Comparison of ENCODE assay signal across 8 cellular contexts in the genomic region with DNA sequence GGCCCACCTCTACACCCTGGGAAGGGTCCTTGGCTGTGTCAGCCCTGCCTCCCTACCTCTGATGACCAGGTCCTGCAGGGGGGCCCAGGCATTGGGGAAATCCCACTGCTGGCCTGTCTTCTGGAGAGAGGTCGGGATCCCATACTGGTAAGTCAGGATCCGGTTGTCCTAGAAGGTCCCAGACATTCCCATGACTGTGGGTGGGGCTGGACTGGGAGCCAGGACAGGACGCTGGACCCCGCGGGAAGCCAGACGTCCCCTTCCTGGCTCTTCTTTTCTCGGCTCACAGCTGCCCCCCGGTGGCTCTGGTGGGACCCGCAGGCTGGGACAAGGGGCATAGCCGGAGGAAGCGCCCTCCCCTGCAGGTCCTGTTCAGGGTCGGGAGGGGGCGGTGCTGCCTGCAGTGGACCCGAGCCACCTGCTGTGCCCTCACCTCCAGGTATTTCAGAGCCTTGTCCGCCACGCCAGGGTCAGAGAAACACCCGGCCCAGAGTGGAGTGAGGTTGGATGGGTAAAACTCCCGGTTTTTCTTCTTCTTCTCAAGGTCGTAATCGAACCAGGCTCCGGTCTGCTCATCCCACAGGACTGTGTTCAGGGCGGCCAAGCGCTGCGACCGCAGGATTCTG. TPM values are rescaled to one million over a fixed set of nuclear protein-coding genes. Genes with fewer than 3 reads are reported as not detected.
DNase-seq lines count a peak whose midpoint lies in the region; ATAC-seq and TF ChIP-seq lines count a peak whose summit lies in the region.

No MANE protein-coding gene starts in this region.

- H3K4me1 Mint-ChIP-seq in HFFc6 (ENCODE audit: low read depth): no peaks in the 10 kb centered on the region
- H3K4me1 Mint-ChIP-seq in T-helper 2 cell treated with Interferon-gamma antibody and Interleukin-4, amounts not matched to agents 5 μg/mL and 100 μg/mL, for 36 hours (ENCODE audit: low read depth): peaks cover 3% of the 10 kb centered on the region

- TF ChIP-seq CTCF in DOHH2 (IDR thresholded peaks at IDR 0.05; ENCODE audit: low read depth, low read length, poor library complexity, severe bottlenecking) (peak; percentile 97), HFFc6 (IDR thresholded peaks at IDR 0.05) (peak; percentile 92), right atrium auricular region (IDR thresholded peaks at IDR 0.05) (peak; percentile 98 to 99)

- ATAC-seq in HG02840 (IDR thresholded peaks at IDR 0.05; ENCODE audit: low FRiP score, unreplicated experiment): no peak

- no peaks in the 10 kb centered on the region for H3K9me2 ChIP-seq in DOHH2 (replicated peaks; ENCODE audit: control insufficient read depth, low read length)

- peak overlapping the region; percentile 52 for H3K27ac Mint-ChIP-seq in HFFc6
- no peak overlapping the region for H3K27ac Mint-ChIP-seq in T-helper 2 cell treated with Interferon-gamma antibody and Interleukin-4, amounts not matched to agents 5 μg/mL and 100 μg/mL, for 36 hours

- H3K9me3 ChIP-seq in DOHH2 (ENCODE audit: control insufficient read depth, insufficient read depth, low read length) (no peaks in the 10 kb centered on the region), right atrium auricular region (no peaks in the 10 kb centered on the region)

- H3K27ac ChIP-seq in DOHH2 (ENCODE audit: low read depth, low read length): no peak overlapping the region
- peak overlapping the region; percentile 4 for H3K27ac ChIP-seq in angular gyrus (ENCODE audit: low read depth, low read length)
- H3K27ac ChIP-seq in right atrium auricular region: peak overlapping the region; percentile 44 to 72

- no peaks in the 10 kb centered on the region for H3K79me2 ChIP-seq in DOHH2 (ENCODE audit: control insufficient read depth, low read length)

- H3K9me3 Mint-ChIP-seq in HFFc6: no peaks in the 10 kb centered on the region
- H3K9me3 Mint-ChIP-seq in T-helper 2 cell treated with Interferon-gamma antibody and Interleukin-4, amounts not matched to agents 5 μg/mL and 100 μg/mL, for 36 hours: no peaks in the 10 kb centered on the region

- H3K36me3 Mint-ChIP-seq in HFFc6 (ENCODE audit: low read depth): peaks cover 19% of the 10 kb centered on the region
- H3K36me3 Mint-ChIP-seq in T-helper 2 cell treated with Interferon-gamma antibody and Interleukin-4, amounts not matched to agents 5 μg/mL and 100 μg/mL, for 36 hours (ENCODE audit: low read depth): no peaks in the 10 kb centered on the region

- peak overlapping the region; percentile 10; the same call in 1 of the 2 replicates for H3K4me3 ChIP-seq in DOHH2 (ENCODE audit: low read length)
- H3K4me3 ChIP-seq in right atrium auricular region: no peak overlapping the region

- peaks cover 3% of the 10 kb centered on the region; the same call in 1 of the 2 replicates for H3K27me3 ChIP-seq in DOHH2 (ENCODE audit: control insufficient read depth, low read length)
- H3K27me3 ChIP-seq in right atrium auricular region: no peaks in the 10 kb centered on the region

- peak overlapping the region; percentile 45 for H3K4me2 ChIP-seq in DOHH2 (ENCODE audit: low read length)

- H4K20me1 ChIP-seq in DOHH2 (ENCODE audit: control insufficient read depth, insufficient read depth, low read depth, low read length): no peaks in the 10 kb centered on the region

- peak; percentile 70 for DNase-seq in HFFc6
- DNase-seq in NCI-H1930 (lab: John Stamatoyannopoulos, UW): peak; percentile 75
- peak; percentile 75 for DNase-seq in T-helper 2 cell treated with Interferon-gamma antibody and Interleukin-4, amounts not matched to agents 5 μg/mL and 100 μg/mL, for 36 hours (ENCODE audit: low spot score)
- peak; percentile 94 for DNase-seq in right atrium auricular region (ENCODE audit: low spot score)
- DNase-seq in renal cortical epithelial cell (ENCODE audit: low read depth): peak; percentile 58

- H3K36me3 ChIP-seq in DOHH2 (ENCODE audit: control insufficient read depth, low read length) (no peaks in the 10 kb centered on the region), right atrium auricular region (peaks cover 27% of the 10 kb centered on the region)

- H3K4me3 Mint-ChIP-seq in HFFc6: no peak overlapping the region; the same call in 1 of the 2 replicates
- H3K4me3 Mint-ChIP-seq in T-helper 2 cell treated with Interferon-gamma antibody and Interleukin-4, amounts not matched to agents 5 μg/mL and 100 μg/mL, for 36 hours: no peak overlapping the region

- H3K27me3 Mint-ChIP-seq in HFFc6 (ENCODE audit: insufficient read depth): peaks cover 13% of the 10 kb centered on the region
- H3K27me3 Mint-ChIP-seq in T-helper 2 cell treated with Interferon-gamma antibody and Interleukin-4, amounts not matched to agents 5 μg/mL and 100 μg/mL, for 36 hours (ENCODE audit: low read depth): no peaks in the 10 kb centered on the region

- no peaks in the 10 kb centered on the region for H3F3A ChIP-seq in DOHH2 (ENCODE audit: control insufficient read depth, insufficient read depth)

- 0 out of 2 replicates have a peak, but pooled peaks cover 4% of the 10 kb centered on the region for H3K4me1 ChIP-seq in DOHH2 (ENCODE audit: control insufficient read depth, low read length)
- peaks cover 0 to 18% of the 10 kb centered on the region in 2 donors for H3K4me1 ChIP-seq in right atrium auricular region

RNA-seq across cellular contexts. Expression of gene TREH, which starts 20.0 kb away (rescaled TPM):
- under 1 TPM in 1 of 6 experiments, not detected in 5; 0.07 TPM for total RNA-seq in HFFc6 (2021; fragmentation: NEBNext Ultra II Directional; extraction: Animal tissue kit (Norgen Biotek cat#: 25700))
- total RNA-seq in right atrium auricular region: not detected
- not detected in 2 replicates for total RNA-seq in renal cortical epithelial cell

RNA-seq across cellular contexts. Expression of gene PHLDB1, which starts 52.0 kb away (rescaled TPM):
- 100 to 1,000 TPM; 106 to 121 (median 114) TPM for total RNA-seq in HFFc6 (2021; fragmentation: NEBNext Ultra II Directional; extraction: Animal tissue kit (Norgen Biotek cat#: 25700))
- total RNA-seq in right atrium auricular region: 100 to 1,000 TPM; 102 to 105 TPM
- total RNA-seq in renal cortical epithelial cell: 66.9 and 212 TPM in 2 replicates
